Comparison of ENCODE assay signal across 21 cellular contexts in genomic region chr2:137951606-137952005, GRCh38. TPM values are rescaled to one million over a fixed set of nuclear protein-coding genes. Genes with fewer than 3 reads are reported as not detected.
DNase-seq lines count a peak whose midpoint lies in the region; ATAC-seq, FAIRE-seq and TF ChIP-seq lines count a peak whose summit lies in the region.
"Had no signal": no experiment of that assay in that cellular context is flagged by ENCODE, and none has a peak within 500 bp of the region (broad histone marks: within the 10 kb centered on the region; RNA-seq: fewer than 3 reads in every experiment).

No MANE protein-coding gene starts in this region.

- CTCF ChIA-PET in K562 (lab: Yijun Ruan, JAX; ENCODE audit: low intra/inter-chr PET ratio), result no interaction called here

- peak; percentile 64 for DNase-seq in AG10803 (ENCODE audit: low read depth)
- DNase-seq in K562 (ENCODE audit: extremely low read depth in 1 of 4, low spot score in 3 of 4), result peak in 1 of 4 experiments; percentile 19
- DNase-seq in mesenchymal stem cell, result no peak
- DNase-seq in WERI-Rb-1, result no peak
- no peak for DNase-seq in T1000 (lab: John Stamatoyannopoulos, UW)
- no peak for DNase-seq in Ammon's horn (ENCODE audit: low spot score)
- DNase-seq in NCI-H510A (lab: John Stamatoyannopoulos, UW), result no peak
- DNase-seq: activated CD4-positive, CD25-positive, alpha-beta regulatory T cell; activated CD8-positive, alpha-beta memory T cell treated with anti-CD3 and anti-CD28 coated beads for 24 hours; GDM1; naive B cell; NCI-H1105; NCI-H2171; Peyer's patch; posterior cingulate gyrus; stimulated activated naive CD4-positive, alpha-beta T cell; T-cell; transverse colon had no signal

- no peak overlapping the region for H3K23ac ChIP-seq in mesenchymal stem cell (ENCODE audit: low read length in 2 of 2)

- H2BK5ac ChIP-seq in mesenchymal stem cell (ENCODE audit: low read depth, low read length, poor library complexity, severe bottlenecking), result no peak overlapping the region

- no peak overlapping the region for H4K91ac ChIP-seq in mesenchymal stem cell (ENCODE audit: low read length)

- H2AFZ ChIP-seq in KMS-11 (ENCODE audit: low read depth) (peak overlapping the region; percentile 78; the same call in 1 of the 2 replicates), K562 (ENCODE audit: low read depth, low read length) (peak overlapping the region; percentile 91; the same call in 1 of the 2 replicates), mesenchymal stem cell (ENCODE audit: low read depth, low read length) (no peak overlapping the region)

- no peak overlapping the region for H3K4ac ChIP-seq in mesenchymal stem cell (ENCODE audit: low read depth in 1 of 2, low read length in 2 of 2)

- intact Hi-C loops in K562 (cut with micrococcal nuclease), result loop anchor here (5.0 kb wide), 1 partner anchor 876 kb away; no protein-coding TSS in a partner anchor

- H2BK120ac ChIP-seq in mesenchymal stem cell (ENCODE audit: low read depth, low read length), result no peak overlapping the region

- H3K27me3 ChIP-seq in KMS-11 (ENCODE audit: insufficient read depth, low read depth) (no peaks in the 10 kb centered on the region), K562 (ENCODE audit: control insufficient read depth in 2 of 2, insufficient read depth in 2 of 2, low read length in 2 of 2) (no peaks in the 10 kb centered on the region), mesenchymal stem cell (ENCODE audit: control insufficient read depth in 1 of 2, insufficient read depth in 1 of 2, low read length in 2 of 2) (no peaks in the 10 kb centered on the region), WERI-Rb-1 (ENCODE audit: insufficient read depth, low read depth, severe bottlenecking) (no peaks in the 10 kb centered on the region)
- H3K27me3 ChIP-seq: Peyer's patch, transverse colon had no signal

- H3K36me3 ChIP-seq in KMS-11 (ENCODE audit: insufficient read depth), result no peaks in the 10 kb centered on the region
- H3K36me3 ChIP-seq in K562 (ENCODE audit: control insufficient read depth, insufficient read depth, low read length), result no peaks in the 10 kb centered on the region
- no peaks in the 10 kb centered on the region for H3K36me3 ChIP-seq in mesenchymal stem cell (ENCODE audit: control insufficient read depth in 1 of 2, insufficient read depth in 2 of 2, low read depth in 1 of 2, low read length in 2 of 2)
- no peaks in the 10 kb centered on the region for H3K36me3 ChIP-seq in WERI-Rb-1
- H3K36me3 ChIP-seq: Peyer's patch, transverse colon had no signal

- in situ Hi-C loops in K562 (cut with MboI), result no loop called here

- no peak for FAIRE-seq in K562 (lab: Jason Lieb, UNC)
- FAIRE-seq: GM12892 had no signal

- POLR2A ChIA-PET in K562 (lab: Yijun Ruan, JAX), result no interaction called here

- peak overlapping the region; percentile 68 for H3K4me2 ChIP-seq in KMS-11
- no peak overlapping the region for H3K4me2 ChIP-seq in K562 (ENCODE audit: insufficient read depth, low read length)
- H3K4me2 ChIP-seq in mesenchymal stem cell (ENCODE audit: low read length, poor library complexity, severe bottlenecking), result no peak overlapping the region

- H4K20me1 ChIP-seq in KMS-11 (ENCODE audit: insufficient read depth) (no peaks in the 10 kb centered on the region), K562 (replicated peaks; ENCODE audit: control insufficient read depth, insufficient read depth, low read length) (no peaks in the 10 kb centered on the region)

- H3K9me3 ChIP-seq in K562 (replicated peaks; ENCODE audit: control insufficient read depth, insufficient read depth, low read depth, low read length) (no peaks in the 10 kb centered on the region), mesenchymal stem cell (ENCODE audit: control insufficient read depth, low read length) (no peaks in the 10 kb centered on the region), WERI-Rb-1 (ENCODE audit: severe bottlenecking) (no peaks in the 10 kb centered on the region)
- H3K9me3 ChIP-seq: Peyer's patch, transverse colon had no signal

- no peak overlapping the region for H2BK15ac ChIP-seq in mesenchymal stem cell (ENCODE audit: low read depth, poor library complexity, severe bottlenecking)

- no peak for ATAC-seq in K562
- ATAC-seq: T-cell had no signal

- no peaks in the 10 kb centered on the region for H3K9me1 ChIP-seq in K562 (ENCODE audit: control insufficient read depth, insufficient read depth, low read length)

- H2AK5ac ChIP-seq in mesenchymal stem cell (ENCODE audit: low read length, severe bottlenecking), result no peak overlapping the region

- H3K4me1 ChIP-seq in KMS-11 (ENCODE audit: low read depth, poor library complexity, severe bottlenecking) (peaks cover 19% of the 10 kb centered on the region), K562 (replicated peaks in 1 of 2; ENCODE audit: control insufficient read depth in 2 of 2, insufficient read depth in 2 of 2, low read length in 2 of 2) (peaks cover 4 to 21% of the 10 kb centered on the region in 2 experiments; a peak in 3 of 5 replicates), mesenchymal stem cell (ENCODE audit: control insufficient read depth, insufficient read depth, low read depth, low read length) (peaks cover 6% of the 10 kb centered on the region)
- H3K4me1 ChIP-seq: Peyer's patch had no signal

- no peak overlapping the region for H3K4me3 ChIP-seq in AG10803 (ENCODE audit: low read length)
- no peak overlapping the region for H3K4me3 ChIP-seq in KMS-11 (IDR thresholded peaks at IDR 0.05; ENCODE audit: insufficient read depth, low read depth, low read length)
- H3K4me3 ChIP-seq in K562, result no peak overlapping the region
- H3K4me3 ChIP-seq in mesenchymal stem cell (ENCODE audit: insufficient read depth in 1 of 2, low read depth in 1 of 2, low read length in 2 of 2), result no peak overlapping the region
- H3K4me3 ChIP-seq in WERI-Rb-1 (ENCODE audit: low read depth, low read length), result no peak overlapping the region
- H3K4me3 ChIP-seq: Peyer's patch, transverse colon had no signal

- no peak for TF ChIP-seq EP300 in K562 (IDR thresholded peaks at IDR 0.05; ENCODE audit: low read length)

- no peak overlapping the region for H3K18ac ChIP-seq in mesenchymal stem cell (ENCODE audit: low read depth in 1 of 2, low read length in 2 of 2)

- BruUV-seq in K562 (replicated peaks; lab: Mats Ljungman, UMichigan), result no TSS peak

- WGBS in K562 (ENCODE audit: insufficient coverage, low coverage, missing lambda C conversion rate), result 69% methylated on average over 3 of the region's 3 CpGs
- WGBS in mesenchymal stem cell, result 0% methylated on average over 1 of the region's 3 CpGs

- no peak overlapping the region for H3K14ac ChIP-seq in mesenchymal stem cell (ENCODE audit: low read length in 2 of 2)

- H3K9ac ChIP-seq in KMS-11 (no peak overlapping the region), K562 (ENCODE audit: insufficient read depth in 1 of 2, low read depth in 2 of 2, low read length in 2 of 2) (no peak overlapping the region), mesenchymal stem cell (ENCODE audit: low read length) (peak overlapping the region; percentile 82)

- TF ChIP-seq POLR2A in K562 (conservative IDR thresholded peaks at IDR 0.05), result no peak

- TF ChIP-seq CTCF in AG10803 (conservative IDR thresholded peaks at IDR 0.05; ENCODE audit: low read length) (no peak), KMS-11 (conservative IDR thresholded peaks at IDR 0.05; ENCODE audit: low read depth, low read length) (no peak), K562 (IDR thresholded peaks at IDR 0.05 in 2 of 3, conservative IDR thresholded peaks at IDR 0.05 in 1 of 3; ENCODE audit: insufficient read depth in 2 of 3, low read depth in 1 of 3, low read length in 3 of 3) (no peak), WERI-Rb-1 (IDR thresholded peaks at IDR 0.05; ENCODE audit: low read depth, low read length) (no peak)

- H2BK12ac ChIP-seq in mesenchymal stem cell (ENCODE audit: low read length in 2 of 2), result no peak overlapping the region

- H3K27ac ChIP-seq in KMS-11 (no peak overlapping the region), K562 (ENCODE audit: extremely low read depth, low read depth, low read length) (no peak overlapping the region), mesenchymal stem cell (ENCODE audit: low read length, poor library complexity, severe bottlenecking) (peak overlapping the region; percentile 94), WERI-Rb-1 (no peak overlapping the region)
- H3K27ac ChIP-seq: Peyer's patch, transverse colon had no signal

- H3K79me1 ChIP-seq in mesenchymal stem cell (replicated peaks; ENCODE audit: low read length, poor library complexity, severe bottlenecking), result no peaks in the 10 kb centered on the region

- H4K8ac ChIP-seq in mesenchymal stem cell (ENCODE audit: low read length), result no peak overlapping the region

- H3K79me2 ChIP-seq in KMS-11 (ENCODE audit: insufficient read depth, low read depth), result no peaks in the 10 kb centered on the region
- no peaks in the 10 kb centered on the region for H3K79me2 ChIP-seq in K562 (ENCODE audit: control insufficient read depth, insufficient read depth, low read length)

- TF ChIP-seq RAD21 in K562 (CRISPR knock-in tag; conservative IDR thresholded peaks at IDR 0.05 in 1 of 2, IDR thresholded peaks at IDR 0.05 in 1 of 2), result no peak

TF ChIP-seq in K562, 482 proteins besides CTCF, POLR2A, EP300 and RAD21:
- TF ChIP-seq EGR1 (conservative IDR thresholded peaks at IDR 0.05) (0 out of 2 replicates have a peak, but pooled peaks have one; percentile 12), ZC3H8 (IDR thresholded peaks at IDR 0.05) (no peak), HNRNPLL (IDR thresholded peaks at IDR 0.05; ENCODE audit: low read depth, low read length, poor library complexity, severe bottlenecking) (no peak)

RNA-seq across cellular contexts. Expression of gene HNMT, which starts 12.7 kb away (rescaled TPM):
- total RNA-seq in K562 (2011; cell fraction: chromatin; rRNA removed; ENCODE audit: low replicate concordance), result 3.5 and 3.7 TPM in 2 replicates
- 1.3 TPM in 1 of 2 replicates, not detected in the other for total RNA-seq in K562 (2011; cell fraction: nucleolus; rRNA removed)
- total RNA-seq in K562 (2011; cell fraction: nucleoplasm; rRNA removed), result 0.66 and 1.5 TPM in 2 replicates
- 3.5 and 5.2 TPM in 2 replicates for total RNA-seq in K562 (2014; rRNA removed)
- total RNA-seq in K562 (2014; rRNA removed; fragmentation: Illumina TruSeq; extraction: Trizol), result 7.6 and 8.5 TPM in 2 replicates
- total RNA-seq in K562 (2015; rRNA removed; fragmentation: Illumina TruSeq; extraction: Trizol), result 10.7 and 12.5 TPM in 2 replicates
- 2.8 and 3.1 TPM in 2 replicates for total RNA-seq in K562 (2021)
- 2.9 and 10.9 TPM in 2 replicates for polyA plus RNA-seq in K562 (2011; rRNA removed)
- polyA plus RNA-seq in K562 (2011; cell fraction: cytosol; rRNA removed), result 2.3 and 2.6 TPM in 2 replicates
- polyA plus RNA-seq in K562 (2011; cell fraction: nucleus; rRNA removed), result 1.8 and 2.6 TPM in 2 replicates
- polyA plus RNA-seq in K562 (2012), result 7.2 and 12.0 TPM in 2 replicates
- 4.8 and 5.8 TPM in 2 replicates for polyA plus RNA-seq in K562 (2014; fragmentation: Illumina TruSeq; extraction: Trizol)
- polyA plus RNA-seq in K562 (2014; fragmentation: Nextera tagmentation; extraction: Ambion mirVana), result 1 to 10 TPM; 5.3 TPM
- polyA plus RNA-seq in K562 (2014; rRNA removed), result 4.9 and 7.3 TPM in 2 replicates
- 4.5 and 7.1 TPM in 2 replicates for polyA minus RNA-seq in K562 (2011; rRNA and poly(A)+ RNA removed)
- 3.3 TPM in 1 of 2 replicates, not detected in the other for polyA minus RNA-seq in K562 (2011; cell fraction: cytosol; rRNA and poly(A)+ RNA removed)
- polyA minus RNA-seq in K562 (2011; cell fraction: nucleus; rRNA and poly(A)+ RNA removed), result 1.3 and 1.5 TPM in 2 replicates
- polyA plus RNA-seq in mesenchymal stem cell (2013, experiment 1 of 2), result 69.7 TPM
- 69.8 TPM for polyA plus RNA-seq in mesenchymal stem cell (2013, experiment 2 of 2)
- total RNA-seq: activated T-helper 1 cell treated with anti-CD3 and anti-CD28 coated beads, Interleukin-12 subunit alpha, Interleukin-12 subunit beta, Interleukin-2, Interleukin-4 antibody, amounts not matched to agents 30 ng/mL and 10 ng/mL and 1 ng/mL, durations not matched to agents 14 hours and 24 hours and 36 hours had no signal
